In genomic region chr17:40035162-40035559, GRCh38 we compare ENCODE assay signal across 9 cellular contexts. TPM values are rescaled to one million over a fixed set of nuclear protein-coding genes. Genes with fewer than 3 reads are reported as not detected.
DNase-seq lines count a peak whose midpoint lies in the region; ATAC-seq and TF ChIP-seq lines count a peak whose summit lies in the region.
"Had no signal": no experiment of that assay in that cellular context is flagged by ENCODE, and none has a peak within 500 bp of the region (broad histone marks: within the 10 kb centered on the region; RNA-seq: fewer than 3 reads in every experiment).

No MANE protein-coding gene starts in this region.

- DNase-seq in 8988T: peak; percentile 73
- no peak for DNase-seq in GM12864 (ENCODE audit: low read depth)
- DNase-seq in Peyer's patch: no peak
- no peak for DNase-seq in NCI-H345 (lab: John Stamatoyannopoulos, UW)
- DNase-seq in activated CD4-positive, alpha-beta T cell treated with anti-CD3 and anti-CD28 coated beads, Interleukin-2, amount 50 U/mL, for 1 hour: no peak

- H3K4me3 ChIP-seq in GM12864 (ENCODE audit: low read depth, low read length) (no peak overlapping the region), Peyer's patch (no peak overlapping the region), gastroesophageal sphincter (no peak overlapping the region)

- peaks cover 0 to 48% (median 0%) of the 10 kb centered on the region in 3 donors for H3K36me3 ChIP-seq in Peyer's patch
- peaks cover 0 to 64% of the 10 kb centered on the region in 2 donors for H3K36me3 ChIP-seq in gastroesophageal sphincter

- TF ChIP-seq CTCF in GM12864 (IDR thresholded peaks at IDR 0.05; ENCODE audit: low read depth, low read length, missing control alignments) (peak; percentile 39), Peyer's patch (IDR thresholded peaks at IDR 0.05) (peak in 4 of 6 experiments; percentile 22 to 55 (median 52)), gastroesophageal sphincter (IDR thresholded peaks at IDR 0.05) (peak in 3 of 4 experiments; percentile 36 to 74 (median 50))

- H3K27ac ChIP-seq in Peyer's patch (no peak overlapping the region), gastroesophageal sphincter (peak overlapping the region in 2 of 4 donors; percentile 13 to 26)

- H3K9me3 ChIP-seq in Peyer's patch (no peaks in the 10 kb centered on the region), gastroesophageal sphincter (no peaks in the 10 kb centered on the region)

- WGBS in gastroesophageal sphincter (ENCODE audit: low coverage in 1 of 2), 2 donors: 20 to 47% methylated on average over 1 to 9 of the region's 12 CpGs

- no peak for TF ChIP-seq POLR2A in Peyer's patch (IDR thresholded peaks at IDR 0.05)
- no peak for TF ChIP-seq POLR2A in gastroesophageal sphincter (IDR thresholded peaks at IDR 0.05)

- peak; percentile 26 for ATAC-seq in gastroesophageal sphincter
- no peak for ATAC-seq in GM21723 (IDR thresholded peaks at IDR 0.05; ENCODE audit: unreplicated experiment)
- no peak for ATAC-seq in GM21786 (IDR thresholded peaks at IDR 0.05; ENCODE audit: unreplicated experiment)

- H3K4me1 ChIP-seq in Peyer's patch (peaks cover 0 to 58% (median 0%) of the 10 kb centered on the region in 4 donors), gastroesophageal sphincter (peaks cover 2 to 67% (median 13%) of the 10 kb centered on the region in 3 donors)

- H3K27me3 ChIP-seq in Peyer's patch (no peaks in the 10 kb centered on the region), gastroesophageal sphincter (no peaks in the 10 kb centered on the region)

- no peak for TF ChIP-seq EP300 in gastroesophageal sphincter (IDR thresholded peaks at IDR 0.05)

RNA-seq across cellular contexts. Expression of gene MED24, which starts 19.0 kb away (rescaled TPM):
- total RNA-seq in Peyer's patch (100 to 1,000 TPM in 3 of 4 donors, 10 to 100 TPM in 1; 77.9 to 176 (median 146) TPM), gastroesophageal sphincter (10 to 100 TPM; 42.1 to 57.9 (median 50.3) TPM)

RNA-seq across cellular contexts. Expression of gene CSF3, which starts 19.9 kb away (rescaled TPM):
- total RNA-seq in Peyer's patch: not detected
- total RNA-seq in gastroesophageal sphincter: 1 to 10 TPM in 1 of 4 donors, not detected in 3; 9.3 TPM
- total RNA-seq: RPMI7951 had no signal

RNA-seq across cellular contexts. Expression of gene THRA, which starts 27.6 kb away (rescaled TPM):
- total RNA-seq in Peyer's patch (10 to 100 TPM; 43.4 to 80.5 (median 68.5) TPM), gastroesophageal sphincter (100 to 1,000 TPM in 2 of 4 donors, 10 to 100 TPM in 2; 84.8 to 133 (median 102) TPM)

RNA-seq across cellular contexts. Expression of gene PSMD3, which starts 54.6 kb away (rescaled TPM):
- total RNA-seq in Peyer's patch: 10 to 100 TPM; 65.2 to 87.9 (median 73.7) TPM
- 100 to 1,000 TPM in 1 of 4 donors, 10 to 100 TPM in 3; 65.1 to 105 (median 78.8) TPM for total RNA-seq in gastroesophageal sphincter
